In the genomic region with DNA sequence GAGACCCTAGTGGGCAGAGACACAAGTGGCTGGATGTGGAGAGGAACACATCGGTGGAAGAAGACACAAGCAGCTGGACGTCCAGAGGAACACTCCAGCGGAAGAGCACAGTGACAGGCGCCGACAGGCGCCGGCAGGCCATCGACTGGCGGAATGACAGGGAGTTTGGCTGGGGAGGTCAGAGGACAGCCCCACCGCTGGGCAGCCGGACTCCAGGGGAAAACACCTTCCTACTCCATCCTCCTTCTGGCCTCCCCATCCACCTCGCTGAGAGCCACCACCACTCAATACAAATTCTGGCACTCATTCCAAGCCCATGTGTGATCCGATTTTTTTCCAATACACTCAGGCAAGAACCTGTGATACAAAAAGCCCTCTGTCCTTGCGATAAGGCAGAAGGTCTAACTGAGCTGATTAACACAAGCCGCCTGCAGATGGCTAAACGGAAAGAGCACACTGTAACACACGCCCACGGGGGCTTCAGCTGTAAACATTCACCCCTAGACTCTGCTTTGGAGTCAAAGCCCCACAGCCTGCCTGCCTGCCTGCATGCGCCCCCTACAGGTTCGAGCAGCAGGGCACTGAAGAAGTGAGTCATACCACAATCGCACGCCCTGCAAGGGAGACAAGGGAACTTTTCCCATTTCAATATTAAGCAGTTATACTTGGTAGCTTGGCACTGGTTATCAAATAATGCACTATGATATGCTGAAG, we compare ENCODE assay signal across 9 cellular contexts. TPM values are rescaled to one million over a fixed set of nuclear protein-coding genes. Genes with fewer than 3 reads are reported as not detected.
DNase-seq lines count a peak whose midpoint lies in the region; ATAC-seq and TF ChIP-seq lines count a peak whose summit lies in the region.
"Had no signal": no experiment of that assay in that cellular context is flagged by ENCODE, and none has a peak within 500 bp of the region (broad histone marks: within the 10 kb centered on the region; RNA-seq: fewer than 3 reads in every experiment).

No MANE protein-coding gene starts in this region.

- ATAC-seq in right cardiac atrium (peak; percentile 64 to 73), heart right ventricle (no peak), GM19328 (IDR thresholded peaks at IDR 0.05; ENCODE audit: unreplicated experiment) (no peak)

- H3K27ac ChIP-seq in right cardiac atrium (ENCODE audit: low read length) = no peak overlapping the region
- H3K27ac ChIP-seq in heart right ventricle = no peak overlapping the region

- H3K4me1 Mint-ChIP-seq in type B pancreatic cell (ENCODE audit: unreplicated experiment) = peaks cover 16% of the 10 kb centered on the region

- H3K36me3 ChIP-seq in heart right ventricle = no peaks in the 10 kb centered on the region

- H3K27me3 ChIP-seq in right cardiac atrium (ENCODE audit: control insufficient read depth, insufficient read depth) (no peaks in the 10 kb centered on the region), heart right ventricle (peaks cover 0 to 8% (median 0%) of the 10 kb centered on the region in 7 donors)

- H3K4me3 ChIP-seq in right cardiac atrium (ENCODE audit: low read length) (no peak overlapping the region), heart right ventricle (no peak overlapping the region)

- H3K36me3 Mint-ChIP-seq in type B pancreatic cell = no peaks in the 10 kb centered on the region

- DNase-seq in right cardiac atrium (peak; percentile 32 to 68 (median 62)), heart right ventricle (no peak), OCI-M1 (lab: John Stamatoyannopoulos, UW) (peak; percentile 75), globus pallidus (ENCODE audit: low spot score) (peak; percentile 43), type B pancreatic cell (ENCODE audit: extremely low spot score, unreplicated experiment) (no peak), 8988T (no peak), GM19240 (ENCODE audit: insufficient read length, low spot score) (no peak)
- DNase-seq: GF-D8 had no signal

- H3K27ac Mint-ChIP-seq in type B pancreatic cell = no peak overlapping the region

- 39% methylated on average over 22 of the region's 22 CpGs for WGBS in right cardiac atrium
- WGBS in heart right ventricle, 2 donors = 41% methylated on average over 22 of the region's 22 CpGs

- peak in 4 of 9 donors; percentile 7 to 38 (median 29) for TF ChIP-seq CTCF in heart right ventricle (IDR thresholded peaks at IDR 0.05)
- TF ChIP-seq CTCF in type B pancreatic cell (conservative IDR thresholded peaks at IDR 0.05) = peak; percentile 64

- no peaks in the 10 kb centered on the region for H3K27me3 Mint-ChIP-seq in type B pancreatic cell

- H3K9me3 ChIP-seq in right cardiac atrium (ENCODE audit: control insufficient read depth, low read length) (no peaks in the 10 kb centered on the region), heart right ventricle (no peaks in the 10 kb centered on the region)

- no peaks in the 10 kb centered on the region for H3K9me3 Mint-ChIP-seq in type B pancreatic cell

- H3K4me1 ChIP-seq in right cardiac atrium (ENCODE audit: control insufficient read depth, insufficient read depth, low read length) = no peaks in the 10 kb centered on the region
- peaks cover 0 to 4% (median 0%) of the 10 kb centered on the region in 9 donors for H3K4me1 ChIP-seq in heart right ventricle

- no peak overlapping the region for H3K4me3 Mint-ChIP-seq in type B pancreatic cell

- intact Hi-C loops in right cardiac atrium (cut with DNase I) (no loop called here), heart right ventricle (cut with DNase I) (no loop called here)

RNA-seq across cellular contexts. Expression of a gene that starts 50.2 kb away (rescaled TPM):
- total RNA-seq in right cardiac atrium = 1 to 10 TPM in 1 of 4 donors, under 1 TPM in 3; 0.21 to 1.8 (median 0.61) TPM
- polyA plus RNA-seq in right cardiac atrium = 0.23 TPM
- total RNA-seq in heart right ventricle = under 1 TPM; 0.02 to 0.27 (median 0.11) TPM
- polyA plus RNA-seq in heart right ventricle = under 1 TPM in 1 of 2 donors, not detected in 1; 0.15 TPM
- 2.5 and 16.0 TPM in 2 replicates for total RNA-seq in type B pancreatic cell (ENCODE audit: low replicate concordance)

Comparison
In these comparisons a context has a peak if more than half of its experiments do, and no peak if none do; other contexts are left out.
1. ATAC-seq: peak in right cardiac atrium (2 of 2); none in heart right ventricle (0 of 8) and GM19328 (single experiment).
2. DNase-seq: peak in right cardiac atrium (3 of 3), OCI-M1 (single experiment) and globus pallidus (single experiment); none in heart right ventricle (0 of 2), type B pancreatic cell (single experiment), 8988T (single experiment) and GM19240 (single experiment).